ENCODE assay signal across 16 cellular contexts in the genomic region with DNA sequence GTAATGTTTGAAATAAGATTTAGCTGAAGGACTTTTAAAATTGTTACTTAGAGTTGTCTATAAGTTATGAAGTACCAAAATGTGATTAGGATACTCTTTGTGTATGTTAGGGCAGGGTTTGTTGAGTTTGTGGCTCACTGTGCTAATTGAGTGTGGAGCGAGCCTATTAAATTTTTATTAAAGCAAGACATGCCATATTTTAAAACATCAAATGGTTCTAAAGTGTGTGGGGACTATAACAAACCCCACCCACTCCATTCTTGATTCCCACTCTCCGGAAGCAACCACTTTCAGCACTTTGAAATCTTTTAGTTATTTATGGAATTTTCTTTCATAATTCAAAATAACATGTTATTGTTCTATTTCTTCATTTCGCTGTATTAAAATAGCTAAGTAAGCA. TPM values are rescaled to one million over a fixed set of nuclear protein-coding genes. Genes with fewer than 3 reads are reported as not detected.
A peak's percentile ranks its signal among the peaks of the same experiment; 100 is the strongest.
DNase-seq lines count a peak whose midpoint lies in the region; FAIRE-seq and TF ChIP-seq lines count a peak whose summit lies in the region.
"Had no signal": no experiment of that assay in that cellular context is flagged by ENCODE, and none has a peak within 500 bp of the region (broad histone marks: within the 10 kb centered on the region; RNA-seq: fewer than 3 reads in every experiment).

No MANE protein-coding gene starts in this region.

- H3K27me3 ChIP-seq in SJSA1 (replicated peaks) (no peaks in the 10 kb centered on the region), endothelial cell of umbilical vein (ENCODE audit: control insufficient read depth in 2 of 2, insufficient read depth in 2 of 2, low read length in 2 of 2) (no peaks in the 10 kb centered on the region), mucosa of rectum (ENCODE audit: control insufficient read depth in 2 of 2, insufficient read depth in 2 of 2, low read length in 2 of 2) (no peaks in the 10 kb centered on the region), subcutaneous abdominal adipose tissue (ENCODE audit: control insufficient read depth in 5 of 5, insufficient read depth in 4 of 5, low read length in 5 of 5) (no peaks in the 10 kb centered on the region)

- intact Hi-C loops in endothelial cell of umbilical vein (cut with micrococcal nuclease) = no loop called here

- dilution Hi-C loops in endothelial cell of umbilical vein (cut with MboI; ENCODE audit: extremely low pct_ligation_motif_present, low sequenced_read_pairs) = no loop called here

- H3K79me2 ChIP-seq in endothelial cell of umbilical vein (ENCODE audit: control insufficient read depth, insufficient read depth, low read length) = peaks cover 1% of the 10 kb centered on the region

- H3K4me2 ChIP-seq in endothelial cell of umbilical vein (ENCODE audit: insufficient read depth, low read length) = peak overlapping the region; percentile 51

- TF ChIP-seq POLR2A in endothelial cell of umbilical vein (IDR thresholded peaks at IDR 0.05; ENCODE audit: low read depth, low read length) = no peak

- H3K9ac ChIP-seq in endothelial cell of umbilical vein (replicated peaks; ENCODE audit: extremely low read depth, insufficient read depth, low read length) = no peak overlapping the region
- H3K9ac ChIP-seq in mucosa of rectum (ENCODE audit: low read depth in 1 of 2, low read length in 2 of 2) = peak overlapping the region; percentile 12 to 52
- peak overlapping the region; percentile 3 to 90 (median 37) for H3K9ac ChIP-seq in subcutaneous abdominal adipose tissue (ENCODE audit: low read length in 5 of 5)

- H3K4me1 ChIP-seq in SJSA1 (replicated peaks) (peaks cover 17% of the 10 kb centered on the region), endothelial cell of umbilical vein (ENCODE audit: control insufficient read depth, extremely low read depth, insufficient read depth, low read length) (peaks cover 45% of the 10 kb centered on the region), mucosa of rectum (ENCODE audit: control insufficient read depth in 2 of 2, insufficient read depth in 2 of 2, low read length in 2 of 2) (peaks cover 0 to 17% of the 10 kb centered on the region in 2 donors), subcutaneous abdominal adipose tissue (ENCODE audit: control insufficient read depth in 5 of 5, insufficient read depth in 5 of 5, low read length in 5 of 5) (peaks cover 3 to 65% (median 35%) of the 10 kb centered on the region in 5 donors)

- H3K27ac ChIP-seq in SJSA1 (no peak overlapping the region; the same call in 1 of the 2 replicates), endothelial cell of umbilical vein (ENCODE audit: insufficient read depth, low read depth, low read length) (no peak overlapping the region), mucosa of rectum (ENCODE audit: low read depth in 2 of 2, low read length in 2 of 2) (peak overlapping the region in 1 of 2 donors; percentile 13), subcutaneous abdominal adipose tissue (ENCODE audit: low read depth, low read length) (peak overlapping the region; percentile 85)
- H3K27ac ChIP-seq: C4-2B had no signal

- no TSS peak for BruUV-seq in endothelial cell of umbilical vein (replicated peaks; lab: Mats Ljungman, UMichigan)

- H3K9me3 ChIP-seq in SJSA1 (replicated peaks) (no peaks in the 10 kb centered on the region), endothelial cell of umbilical vein (replicated peaks; ENCODE audit: control insufficient read depth, insufficient read depth, low read length) (no peaks in the 10 kb centered on the region), mucosa of rectum (ENCODE audit: control insufficient read depth in 2 of 2, low read length in 2 of 2) (no peaks in the 10 kb centered on the region), subcutaneous abdominal adipose tissue (ENCODE audit: control insufficient read depth in 5 of 5, low read length in 5 of 5) (peaks cover 0 to 3% (median 0%) of the 10 kb centered on the region in 5 donors)

- CTCF ChIA-PET in endothelial cell of umbilical vein (lab: Charles Lee) = interaction anchor here (2.6 kb wide), 1 partner anchor 19 kb away, joined by 11 read pairs; no protein-coding TSS in a partner anchor

- no peak for FAIRE-seq in endothelial cell of umbilical vein (lab: Jason Lieb, UNC)
- FAIRE-seq: GM12878 had no signal

- no peak for TF ChIP-seq CTCF in endothelial cell of umbilical vein (IDR thresholded peaks at IDR 0.05; ENCODE audit: extremely low read depth in 1 of 2, insufficient read depth in 1 of 2, low read depth in 1 of 2, low read length in 2 of 2)

- H2AFZ ChIP-seq in endothelial cell of umbilical vein (ENCODE audit: low read depth, low read length) = no peak overlapping the region

- POLR2A ChIA-PET in endothelial cell of umbilical vein (lab: Charles Lee) = no interaction called here

- H3K9me1 ChIP-seq in endothelial cell of umbilical vein (replicated peaks; ENCODE audit: control insufficient read depth, extremely low read depth, insufficient read depth, low read length) = no peaks in the 10 kb centered on the region

- H3K4me3 ChIP-seq in SJSA1 (peak overlapping the region; percentile 44), endothelial cell of umbilical vein (replicated peaks in 1 of 3; ENCODE audit: insufficient read depth in 1 of 3, low read depth in 1 of 3, low read length in 3 of 3) (peak overlapping the region in 1 of 3 experiments; percentile 59), mucosa of rectum (ENCODE audit: low read length in 2 of 2) (peak overlapping the region; percentile 84 to 87), subcutaneous abdominal adipose tissue (ENCODE audit: low read depth in 1 of 5, low read length in 5 of 5) (peak overlapping the region; percentile 77 to 100 (median 88))
- H3K4me3 ChIP-seq: GM12878 had no signal

- H3K36me3 ChIP-seq in SJSA1 (peaks cover 37% of the 10 kb centered on the region), endothelial cell of umbilical vein (ENCODE audit: control insufficient read depth in 2 of 2, extremely low read depth in 1 of 2, insufficient read depth in 2 of 2, low read length in 2 of 2) (no peaks in the 10 kb centered on the region), mucosa of rectum (ENCODE audit: control insufficient read depth in 2 of 2, insufficient read depth in 2 of 2, low read length in 2 of 2) (peaks cover 0 to 4% of the 10 kb centered on the region in 2 donors), subcutaneous abdominal adipose tissue (ENCODE audit: control insufficient read depth in 5 of 5, insufficient read depth in 5 of 5, low read length in 5 of 5) (peaks cover 0 to 6% (median 0%) of the 10 kb centered on the region in 5 donors)

- DNase-seq in SJSA1 (ENCODE audit: low read depth in 1 of 2, low spot score in 2 of 2) = no peak
- no peak for DNase-seq in endothelial cell of umbilical vein (ENCODE audit: low read depth, low spot score)
- DNase-seq in hepatic stellate cell (ENCODE audit: low spot score) = no peak
- no peak for DNase-seq in NCI-H82 treated with DMSO at 0.1 percent for 48 hours (lab: John Stamatoyannopoulos, UW; ENCODE audit: unreplicated experiment)
- DNase-seq in DMS79 treated with DMSO at 0.1 percent for 48 hours (lab: John Stamatoyannopoulos, UW) = no peak
- DNase-seq in activated naive CD4-positive, alpha-beta T cell treated with Interleukin-2 at 50 U/mL for 16 hours = no peak
- DNase-seq: EL, NCI-H2081, NCI-H748 treated with DMSO at 0.1 percent for 48 hours, occipital lobe, T-helper 9 cell had no signal

- H4K20me1 ChIP-seq in endothelial cell of umbilical vein (replicated peaks; ENCODE audit: control insufficient read depth, extremely low read depth, insufficient read depth, low read length) = no peaks in the 10 kb centered on the region

TF ChIP-seq in endothelial cell of umbilical vein, 7 proteins besides CTCF, POLR2A, EP300 and RAD21:
- TF ChIP-seq GATA2 (IDR thresholded peaks at IDR 0.05; ENCODE audit: insufficient read depth, insufficient read length, low read depth, low read length) (no peak), POLR2AphosphoS5 (IDR thresholded peaks at IDR 0.05; ENCODE audit: insufficient read depth, low read depth, low read length) (no peak), MYC (IDR thresholded peaks at IDR 0.05; ENCODE audit: low read depth, low read length) (no peak), EZH2 (IDR thresholded peaks at IDR 0.05; ENCODE audit: borderline replicate concordance, low read depth, low read length, severe bottlenecking) (no peak), JUN (IDR thresholded peaks at IDR 0.05; ENCODE audit: borderline replicate concordance, insufficient read depth, insufficient read length, low read depth) (no peak), FOS (IDR thresholded peaks at IDR 0.05; ENCODE audit: borderline replicate concordance, insufficient read depth, low read length) (no peak)
- TF ChIP-seq, protein P1, sequence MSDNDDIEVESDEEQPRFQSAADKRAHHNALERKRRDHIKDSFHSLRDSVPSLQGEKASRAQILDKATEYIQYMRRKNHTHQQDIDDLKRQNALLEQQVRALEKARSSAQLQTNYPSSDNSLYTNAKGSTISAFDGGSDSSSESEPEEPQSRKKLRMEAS (IDR thresholded peaks at IDR 0.05; ENCODE audit: insufficient read depth, insufficient read length) = no peak

RNA-seq across cellular contexts. Expression of a gene that starts 1.8 kb away (rescaled TPM):
- 47.6 and 65.8 TPM in 2 replicates for total RNA-seq in SJSA1 (2014; rRNA removed; shearing (Covaris generic))
- 13.4 and 16.9 TPM in 2 replicates for total RNA-seq in endothelial cell of umbilical vein
- polyA plus RNA-seq in endothelial cell of umbilical vein = 7.7 and 8.6 TPM in 2 replicates
- polyA plus RNA-seq in endothelial cell of umbilical vein (2011; cell fraction: cytosol; rRNA removed) = 13.5 and 17.9 TPM in 2 replicates
- 11.9 and 14.3 TPM in 2 replicates for polyA plus RNA-seq in endothelial cell of umbilical vein (2011; cell fraction: nucleus; rRNA removed)
- polyA plus RNA-seq in endothelial cell of umbilical vein (2012) = 12.8 and 16.1 TPM in 2 replicates
- polyA minus RNA-seq in endothelial cell of umbilical vein = 6.5 and 10.3 TPM in 2 replicates
- polyA minus RNA-seq in endothelial cell of umbilical vein (2011; cell fraction: cytosol; rRNA and poly(A)+ RNA removed) = 14.3 TPM
- polyA minus RNA-seq in endothelial cell of umbilical vein (2011; cell fraction: nucleus; rRNA and poly(A)+ RNA removed) = 10.6 and 11.9 TPM in 2 replicates
- total RNA-seq: activated T-helper 1 cell treated with anti-CD3 and anti-CD28 coated beads, Interleukin-12 subunit alpha, Interleukin-12 subunit beta, Interleukin-2, Interleukin-4 antibody, amounts not matched to agents 30 ng/mL and 10 ng/mL and 1 ng/mL, durations not matched to agents 14 hours and 24 hours and 36 hours; GM12878 had no signal
- polyA plus RNA-seq: GM12878 had no signal
